Comparison of ENCODE assay signal across 2 cellular contexts in the genomic region with DNA sequence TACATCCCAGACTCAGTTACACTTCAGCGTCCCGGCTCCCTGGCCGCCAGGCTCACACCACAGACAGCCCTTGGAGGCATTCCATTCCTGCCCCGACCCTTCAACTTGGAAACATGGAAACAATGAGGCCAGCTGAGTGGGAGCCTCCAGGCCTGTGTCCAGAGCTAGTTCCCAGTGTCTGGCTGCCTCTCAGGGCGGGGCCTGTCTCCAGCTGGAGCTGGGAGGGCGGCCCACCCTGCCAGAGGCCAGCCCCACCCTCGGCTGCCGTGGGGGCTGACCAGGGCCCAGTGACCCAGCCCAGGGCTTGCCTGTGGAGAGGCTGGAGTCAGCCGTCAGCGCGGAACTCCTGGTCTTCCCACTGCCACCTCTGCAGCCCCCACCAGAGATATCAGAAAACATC.
TF ChIP-seq lines count a peak whose summit lies in the region.

No MANE protein-coding gene starts in this region.

TF ChIP-seq in GM23338, 12 proteins besides CTCF, POLR2A, EP300 and RAD21 (continues in another document):
- no peak for TF ChIP-seq NANOG (IDR thresholded peaks at IDR 0.05; ENCODE audit: borderline replicate concordance)
- no peak for TF ChIP-seq ZNF462 (CRISPR knock-in tag; IDR thresholded peaks at IDR 0.05)
- TF ChIP-seq JUNB (IDR thresholded peaks at IDR 0.05; ENCODE audit: unreplicated experiment) = no peak
- TF ChIP-seq EZH2phosphoT487 (IDR thresholded peaks at IDR 0.05; ENCODE audit: unreplicated experiment) = no peak
- no peak for TF ChIP-seq ZNF331 (CRISPR knock-in tag; IDR thresholded peaks at IDR 0.05; ENCODE audit: low read depth)
- TF ChIP-seq STAT1 (IDR thresholded peaks at IDR 0.05; ENCODE audit: unreplicated experiment) = no peak
- TF ChIP-seq CREB1 (CRISPR knock-in tag; IDR thresholded peaks at IDR 0.05; ENCODE audit: low read depth) = no peak
- no peak for TF ChIP-seq ZNF114 (CRISPR knock-in tag; IDR thresholded peaks at IDR 0.05)
- no peak for TF ChIP-seq REST (IDR thresholded peaks at IDR 0.05; ENCODE audit: unreplicated experiment)
- TF ChIP-seq EZH2 (IDR thresholded peaks at IDR 0.05; ENCODE audit: low read depth, unreplicated experiment) = no peak
- TF ChIP-seq POLR2AphosphoS5 (IDR thresholded peaks at IDR 0.05; ENCODE audit: low read depth) = no peak

TF ChIP-seq in endothelial cell of umbilical vein, 7 proteins besides CTCF, POLR2A, EP300 and RAD21:
- no peak for TF ChIP-seq EZH2 (IDR thresholded peaks at IDR 0.05; ENCODE audit: borderline replicate concordance, low read depth, low read length, severe bottlenecking)
- TF ChIP-seq GATA2 (IDR thresholded peaks at IDR 0.05; ENCODE audit: insufficient read depth, insufficient read length, low read depth, low read length) = no peak
- TF ChIP-seq MAX (IDR thresholded peaks at IDR 0.05; ENCODE audit: insufficient read depth, insufficient read length) = no peak
- no peak for TF ChIP-seq MYC (IDR thresholded peaks at IDR 0.05; ENCODE audit: low read depth, low read length)
- no peak for TF ChIP-seq FOS (IDR thresholded peaks at IDR 0.05; ENCODE audit: borderline replicate concordance, insufficient read depth, low read length)
- TF ChIP-seq POLR2AphosphoS5 (IDR thresholded peaks at IDR 0.05; ENCODE audit: insufficient read depth, low read depth, low read length) = no peak
- no peak for TF ChIP-seq JUN (IDR thresholded peaks at IDR 0.05; ENCODE audit: borderline replicate concordance, insufficient read depth, insufficient read length, low read depth)
TF ChIP-seq in endothelial cell of umbilical vein: peak in this region for 0.
